8 cellular contexts compared by ENCODE assay signal in genomic region chr7:105487559-105488218, GRCh38. TPM values are rescaled to one million over a fixed set of nuclear protein-coding genes. Genes with fewer than 3 reads are reported as not detected.
DNase-seq lines count a peak whose midpoint lies in the region; ATAC-seq and TF ChIP-seq lines count a peak whose summit lies in the region.

No MANE protein-coding gene starts in this region.

- H3K27me3 Mint-ChIP-seq in chondrocyte (ENCODE audit: low read depth): no peaks in the 10 kb centered on the region

- peak; percentile 56 to 59 for ATAC-seq in lower lobe of right lung
- no peak for ATAC-seq in GM18519 (IDR thresholded peaks at IDR 0.05; ENCODE audit: low FRiP score, unreplicated experiment)

- peak; percentile 18 for DNase-seq in DMS153 (lab: John Stamatoyannopoulos, UW)
- no peak for DNase-seq in DMS153 treated with DMSO at 0.1 percent for 48 hours (lab: John Stamatoyannopoulos, UW; ENCODE audit: unreplicated experiment)
- DNase-seq in NCI-H226: peak; percentile 48
- DNase-seq in chondrocyte (ENCODE audit: low spot score): no peak
- DNase-seq in lower lobe of right lung: no peak
- no peak for DNase-seq in SHP77 (lab: John Stamatoyannopoulos, UW)
- DNase-seq in OCI-M2 (lab: John Stamatoyannopoulos, UW; ENCODE audit: unreplicated experiment): no peak

- H3K27me3 ChIP-seq in lower lobe of right lung (ENCODE audit: low read depth): no peaks in the 10 kb centered on the region

- TF ChIP-seq CTCF in chondrocyte (IDR thresholded peaks at IDR 0.05): peak; percentile 86
- TF ChIP-seq CTCF in lower lobe of right lung (IDR thresholded peaks at IDR 0.05): peak; percentile 38

- no peaks in the 10 kb centered on the region for H3K9me3 ChIP-seq in lower lobe of right lung

- H3K9me3 Mint-ChIP-seq in chondrocyte (ENCODE audit: low read depth): no peaks in the 10 kb centered on the region

- H3K27ac ChIP-seq in lower lobe of right lung: peak overlapping the region; percentile 38

- H3K4me3 ChIP-seq in lower lobe of right lung: no peak overlapping the region

- H3K4me3 Mint-ChIP-seq in chondrocyte (ENCODE audit: unreplicated experiment): no peak overlapping the region

- H3K4me1 Mint-ChIP-seq in chondrocyte (ENCODE audit: low read depth): peaks cover 20% of the 10 kb centered on the region

- H3K36me3 Mint-ChIP-seq in chondrocyte (ENCODE audit: low read depth): peaks cover 8% of the 10 kb centered on the region

- intact Hi-C loops in lower lobe of right lung (cut with DNase I): no loop called here

- H3K27ac Mint-ChIP-seq in chondrocyte (ENCODE audit: unreplicated experiment): peak overlapping the region; percentile 87

- H3K36me3 ChIP-seq in lower lobe of right lung: no peaks in the 10 kb centered on the region

- H3K4me1 ChIP-seq in lower lobe of right lung: peaks cover 10% of the 10 kb centered on the region

RNA-seq across cellular contexts. Expression of gene PUS7, which starts 34.4 kb away (rescaled TPM):
- total RNA-seq in chondrocyte (15.2 to 18.5 TPM (median 16.2 TPM) in 3 replicates), lower lobe of right lung (8.4 TPM)

RNA-seq across cellular contexts. Expression of gene RINT1, which starts 44.3 kb away (rescaled TPM):
- total RNA-seq in chondrocyte (18.0 to 26.8 TPM (median 19.7 TPM) in 3 replicates), lower lobe of right lung (14.7 TPM)

Comparison
In these comparisons a context has a peak if more than half of its experiments do, and no peak if none do; other contexts are left out.
1. DNase-seq: peak in DMS153 (single experiment) and NCI-H226 (single experiment); none in DMS153 treated with DMSO at 0.1 percent for 48 hours (single experiment), chondrocyte (single experiment), lower lobe of right lung (single experiment), SHP77 (0 of 2) and OCI-M2 (single experiment).